Comparison of ENCODE assay signal across 9 cellular contexts in genomic region chr18:51537487-51537886, GRCh38.
DNase-seq lines count a peak whose midpoint lies in the region; ATAC-seq and TF ChIP-seq lines count a peak whose summit lies in the region.
"Had no signal": no experiment of that assay in that cellular context is flagged by ENCODE, and none has a peak within 500 bp of the region (broad histone marks: within the 10 kb centered on the region; RNA-seq: fewer than 3 reads in every experiment).

No MANE protein-coding gene starts in this region.

- no peak for ATAC-seq in GM21723 (IDR thresholded peaks at IDR 0.05; ENCODE audit: unreplicated experiment)

- 16 to 29% methylated on average over 6 of the region's 6 CpGs for WGBS in GM23248 (ENCODE audit: low coverage in 1 of 2, low lambda C conversion rate in 2 of 2, missing lambda C conversion rate in 2 of 2), 2 experiments

- H3K27me3 ChIP-seq in GM23248 (replicated peaks; ENCODE audit: insufficient read depth) (no peaks in the 10 kb centered on the region), kidney epithelial cell (ENCODE audit: control insufficient read depth, insufficient read depth, low read length) (no peaks in the 10 kb centered on the region)

- H3K4me3 ChIP-seq in GM23248: no peak overlapping the region
- H3K4me3 ChIP-seq in kidney epithelial cell (ENCODE audit: low read depth, low read length): no peak overlapping the region
- H3K4me3 ChIP-seq: HAP-1 had no signal

- H2AFZ ChIP-seq in GM23248: no peak overlapping the region

- in situ Hi-C loops in GM23248 (cut with MboI): no loop called here

- H3K9me3 ChIP-seq in GM23248 (ENCODE audit: low read depth): no peaks in the 10 kb centered on the region
- H3K9me3 ChIP-seq: HAP-1 had no signal

- no peaks in the 10 kb centered on the region for H3K4me1 ChIP-seq in GM23248 (ENCODE audit: insufficient read depth)
- H3K4me1 ChIP-seq: HAP-1 had no signal

- H3K79me2 ChIP-seq in GM23248 (ENCODE audit: insufficient read depth): no peaks in the 10 kb centered on the region

- no peaks in the 10 kb centered on the region for H3K9me2 ChIP-seq in GM23248 (ENCODE audit: insufficient read depth)

- H3K9ac ChIP-seq in GM23248: no peak overlapping the region

- H3K27ac ChIP-seq in GM23248: no peak overlapping the region

- H3F3A ChIP-seq in GM23248 (ENCODE audit: insufficient read depth): no peaks in the 10 kb centered on the region

- H3K4me2 ChIP-seq in GM23248 (ENCODE audit: unreplicated experiment): no peak overlapping the region

- no peaks in the 10 kb centered on the region for H4K20me1 ChIP-seq in GM23248 (ENCODE audit: insufficient read depth)

- H3K36me3 ChIP-seq in GM23248 (ENCODE audit: low read depth): no peaks in the 10 kb centered on the region
- no peaks in the 10 kb centered on the region for H3K36me3 ChIP-seq in kidney epithelial cell (ENCODE audit: control insufficient read depth, insufficient read depth, low read length)
- H3K36me3 ChIP-seq: HAP-1 had no signal

- peak; percentile 16 for DNase-seq in DMS153 treated with DMSO at 0.1 percent for 48 hours (lab: John Stamatoyannopoulos, UW; ENCODE audit: unreplicated experiment)
- DNase-seq in GM23248: peak; percentile 0
- peak; percentile 34 for DNase-seq in NCI-H1092 treated with DMSO at 0.1 percent for 48 hours (lab: John Stamatoyannopoulos, UW)
- peak; percentile 48 for DNase-seq in amniotic epithelial cell (ENCODE audit: low read depth)
- no peak for DNase-seq in kidney epithelial cell (ENCODE audit: low read depth)
- no peak for DNase-seq in AG08396 (ENCODE audit: low spot score)
- DNase-seq in KG1 (lab: John Stamatoyannopoulos, UW): no peak

- peak; percentile 51 for TF ChIP-seq CTCF in kidney epithelial cell (IDR thresholded peaks at IDR 0.05; ENCODE audit: insufficient read depth, low read length, poor library complexity, severe bottlenecking)

Comparison
In these comparisons a context has a peak if more than half of its experiments do, and no peak if none do; other contexts are left out.
1. DNase-seq: peak in DMS153 treated with DMSO at 0.1 percent for 48 hours (single experiment), GM23248 (single experiment), NCI-H1092 treated with DMSO at 0.1 percent for 48 hours (single experiment) and amniotic epithelial cell (single experiment); none in kidney epithelial cell (single experiment), AG08396 (single experiment) and KG1 (single experiment).